ENCODE assay signal across 18 cellular contexts in genomic region chr2:23434721-23435121, GRCh38. TPM values are rescaled to one million over a fixed set of nuclear protein-coding genes. Genes with fewer than 3 reads are reported as not detected.
DNase-seq lines count a peak whose midpoint lies in the region; ATAC-seq and TF ChIP-seq lines count a peak whose summit lies in the region.
"Had no signal": no experiment of that assay in that cellular context is flagged by ENCODE, and none has a peak within 500 bp of the region (broad histone marks: within the 10 kb centered on the region; RNA-seq: fewer than 3 reads in every experiment).

No MANE protein-coding gene starts in this region.

- H3K4me1 ChIP-seq in esophagus muscularis mucosa: peaks cover 0 to 44% (median 39%) of the 10 kb centered on the region in 4 donors
- peaks cover 22 to 35% of the 10 kb centered on the region in 2 experiments for H3K4me1 ChIP-seq in trophoblast cell (ENCODE audit: control insufficient read depth in 1 of 2, insufficient read depth in 2 of 2, low read length in 2 of 2)
- H3K4me1 ChIP-seq: heart left ventricle had no signal

- H2AK5ac ChIP-seq in trophoblast cell (ENCODE audit: low read length): peak overlapping the region; percentile 20

- H3K4me2 ChIP-seq in trophoblast cell (ENCODE audit: low read length): peak overlapping the region; percentile 20

- H3K36me3 ChIP-seq in esophagus muscularis mucosa: no peaks in the 10 kb centered on the region
- no peaks in the 10 kb centered on the region for H3K36me3 ChIP-seq in trophoblast cell (ENCODE audit: control insufficient read depth in 1 of 2, insufficient read depth in 2 of 2, low read length in 2 of 2)
- H3K36me3 ChIP-seq: heart left ventricle, tibial artery had no signal

- DNase-seq in Daoy (ENCODE audit: low read depth): peak; percentile 57
- peak; percentile 65 for DNase-seq in NCI-H226
- no peak for DNase-seq in esophagus muscularis mucosa (ENCODE audit: extremely low spot score)
- DNase-seq in trophoblast cell: peak; percentile 92 to 93
- no peak for DNase-seq in GM10266 (ENCODE audit: extremely low spot score)
- no peak for DNase-seq in foreskin melanocyte
- DNase-seq: activated CD4-positive, alpha-beta T cell treated with anti-CD3 and anti-CD28 coated beads, Interleukin-2, amount 50 U/mL, for 4 hours; AML-193; NCI-H1417; NCI-H345; retina; SIG-M5 had no signal

- H3K9me3 ChIP-seq in esophagus muscularis mucosa (no peaks in the 10 kb centered on the region), trophoblast cell (ENCODE audit: insufficient read depth, low read depth, low read length) (no peaks in the 10 kb centered on the region)

- ATAC-seq in HG02973 (IDR thresholded peaks at IDR 0.05; ENCODE audit: unreplicated experiment) (no peak), SK-N-SH treated with all-trans-retinoic acid at 6 μM for 48 hours (no peak)
- ATAC-seq: activated T-helper 17 cell treated with anti-CD3 and anti-CD28 coated beads, Interleukin-2, amount 50 U/mL, for 72 hours; heart left ventricle; naive thymus-derived CD4-positive, alpha-beta T cell had no signal

- H3K4ac ChIP-seq in trophoblast cell (ENCODE audit: low read depth, low read length): no peak overlapping the region

- H3K4me3 ChIP-seq in esophagus muscularis mucosa: no peak overlapping the region
- H3K4me3 ChIP-seq in trophoblast cell (ENCODE audit: low read depth, low read length): no peak overlapping the region
- H3K4me3 ChIP-seq: heart left ventricle, tibial artery had no signal

- no peak overlapping the region for H2AFZ ChIP-seq in trophoblast cell (ENCODE audit: insufficient read depth, low read length, poor library complexity)

- no peak for TF ChIP-seq POLR2A in esophagus muscularis mucosa (IDR thresholded peaks at IDR 0.05; ENCODE audit: low read depth)

- intact Hi-C loops in esophagus muscularis mucosa (cut with DNase I): no loop called here

- no peak overlapping the region for H3K23ac ChIP-seq in trophoblast cell (ENCODE audit: low read length)

- peaks cover 2% of the 10 kb centered on the region for H3K79me2 ChIP-seq in trophoblast cell (ENCODE audit: control insufficient read depth, insufficient read depth, low read length, poor library complexity)

- H4K8ac ChIP-seq in trophoblast cell (ENCODE audit: low read depth, low read length): peak overlapping the region; percentile 30

- H3K27me3 ChIP-seq in esophagus muscularis mucosa (no peaks in the 10 kb centered on the region), trophoblast cell (ENCODE audit: insufficient read depth, low read length) (no peaks in the 10 kb centered on the region)
- H3K27me3 ChIP-seq: heart left ventricle, tibial artery had no signal

- peak overlapping the region; percentile 3 for H2BK5ac ChIP-seq in trophoblast cell (ENCODE audit: low read depth, low read length, poor library complexity)

- H4K12ac ChIP-seq in trophoblast cell (ENCODE audit: low read depth, low read length): no peak overlapping the region

- H3K9ac ChIP-seq in trophoblast cell (ENCODE audit: low read length): no peak overlapping the region

- H2BK120ac ChIP-seq in trophoblast cell (ENCODE audit: insufficient read depth, low read length, poor library complexity): peak overlapping the region; percentile 50

- TF ChIP-seq CTCF in esophagus muscularis mucosa (IDR thresholded peaks at IDR 0.05): no peak
- TF ChIP-seq CTCF in GM10266 (IDR thresholded peaks at IDR 0.05; ENCODE audit: control insufficient read depth, insufficient read depth, low read depth, missing control alignments): no peak

- H4K91ac ChIP-seq in trophoblast cell (ENCODE audit: low read depth, low read length): peak overlapping the region; percentile 91

- peak overlapping the region; percentile 53 for H2BK12ac ChIP-seq in trophoblast cell (ENCODE audit: low read length)

- 52% methylated on average over 6 of the region's 6 CpGs for WGBS in esophagus muscularis mucosa
- WGBS in trophoblast cell (ENCODE audit: extremely low coverage, insufficient coverage, insufficient read length): no CpG with 5 or more reads among the region's 6 CpGs

- TF ChIP-seq EP300 in esophagus muscularis mucosa (IDR thresholded peaks at IDR 0.05): no peak

- peak overlapping the region; percentile 50 for H3K14ac ChIP-seq in trophoblast cell (ENCODE audit: low read length)

- H3K27ac ChIP-seq in esophagus muscularis mucosa (replicated peaks in 1 of 4): peak overlapping the region; percentile 11 to 48 (median 25)
- peak overlapping the region; percentile 78 for H3K27ac ChIP-seq in trophoblast cell (ENCODE audit: low read depth, low read length)
- H3K27ac ChIP-seq: tibial artery had no signal

- H3K18ac ChIP-seq in trophoblast cell (ENCODE audit: low read length): peak overlapping the region; percentile 40

- peaks cover 21% of the 10 kb centered on the region for H3K79me1 ChIP-seq in trophoblast cell (ENCODE audit: low read length)

TF ChIP-seq in SK-N-SH treated with all-trans-retinoic acid at 6 μM for 48 hours, 23 proteins besides CTCF, POLR2A, EP300 and RAD21:
- TF ChIP-seq SNAI2 (CRISPR knock-in tag; IDR thresholded peaks at IDR 0.05): no peak
- TF ChIP-seq TCF4 (CRISPR knock-in tag; IDR thresholded peaks at IDR 0.05; ENCODE audit: borderline replicate concordance): no peak
- TF ChIP-seq PPARA (CRISPR knock-in tag; IDR thresholded peaks at IDR 0.05; ENCODE audit: borderline replicate concordance): no peak
- no peak for TF ChIP-seq ZFP30 (CRISPR knock-in tag; IDR thresholded peaks at IDR 0.05)
- TF ChIP-seq ZC3H10 (CRISPR knock-in tag; IDR thresholded peaks at IDR 0.05): no peak
- no peak for TF ChIP-seq ZNF565 (CRISPR knock-in tag; conservative IDR thresholded peaks at IDR 0.05; ENCODE audit: low read depth)
- no peak for TF ChIP-seq PATZ1 (CRISPR knock-in tag; IDR thresholded peaks at IDR 0.05; ENCODE audit: borderline replicate concordance)
- no peak for TF ChIP-seq CREB5 (CRISPR knock-in tag; IDR thresholded peaks at IDR 0.05; ENCODE audit: low read depth)
- no peak for TF ChIP-seq OSR1 (CRISPR knock-in tag; IDR thresholded peaks at IDR 0.05)
- no peak for TF ChIP-seq ZFP3 (CRISPR knock-in tag; IDR thresholded peaks at IDR 0.05)
- TF ChIP-seq ZNF8 (CRISPR knock-in tag; IDR thresholded peaks at IDR 0.05): no peak

RNA-seq across cellular contexts. Expression of gene KLHL29, which starts 49.7 kb away (rescaled TPM):
- total RNA-seq in Daoy (2014; rRNA removed; shearing (Covaris generic)): 4.6 and 5.6 TPM in 2 replicates
- 10 to 100 TPM; 22.0 to 26.1 (median 23.4) TPM for total RNA-seq in esophagus muscularis mucosa
- polyA plus RNA-seq in trophoblast cell (2013): 6.9 and 7.0 TPM in 2 replicates

Comparison
In these comparisons a context has a peak if more than half of its experiments do, and no peak if none do; other contexts are left out.
1. DNase-seq: peak in Daoy (single experiment), NCI-H226 (single experiment) and trophoblast cell (2 of 2); none in esophagus muscularis mucosa (single experiment), GM10266 (single experiment) and foreskin melanocyte (single experiment).